In the genomic region with DNA sequence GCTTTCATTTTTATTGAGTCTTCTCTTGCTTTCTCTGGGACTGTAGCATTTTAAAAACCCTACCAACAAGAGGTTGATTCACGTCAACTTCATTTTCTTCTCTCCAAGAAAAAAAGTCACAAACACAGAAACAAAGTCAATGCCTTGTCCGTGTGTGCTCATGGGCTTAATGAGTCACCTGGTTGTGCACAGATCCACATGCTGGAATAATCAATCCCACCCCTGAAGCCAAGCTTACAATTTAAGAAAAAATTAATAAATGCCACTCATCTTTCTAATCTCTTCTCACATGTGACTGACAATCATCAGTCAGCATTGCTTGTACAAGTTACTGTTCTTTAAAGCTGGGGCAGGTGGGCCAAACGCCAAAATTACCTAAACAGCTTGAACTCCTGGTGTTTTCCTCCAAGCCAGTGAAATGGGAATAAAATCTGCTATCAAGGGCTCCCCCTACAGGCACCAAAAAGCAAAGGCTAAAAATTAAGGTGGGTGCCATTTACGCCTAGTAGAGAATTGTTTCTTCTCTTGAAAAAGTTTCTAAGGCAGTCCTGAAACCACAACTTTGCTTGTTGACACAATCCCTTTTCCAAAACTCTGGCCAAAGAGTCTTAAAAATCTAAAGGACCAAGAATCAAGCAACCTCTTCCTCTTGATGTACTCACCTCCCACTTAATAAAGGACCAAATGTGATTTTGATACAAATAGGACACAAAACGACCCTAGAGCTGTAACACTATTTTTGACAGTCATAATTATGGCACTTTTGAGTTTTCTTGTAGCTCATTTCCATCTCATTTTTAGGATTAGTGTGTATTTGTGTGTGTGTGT, we compare ENCODE assay signal across 8 cellular contexts. TPM values are rescaled to one million over a fixed set of nuclear protein-coding genes. Genes with fewer than 3 reads are reported as not detected.
DNase-seq lines count a peak whose midpoint lies in the region; ATAC-seq lines count a peak whose summit lies in the region.

No MANE protein-coding gene starts in this region.

- peaks cover 15% of the 10 kb centered on the region for H3K4me1 ChIP-seq in GM23248 (ENCODE audit: insufficient read depth)

- no peak for ATAC-seq in GM21390 (IDR thresholded peaks at IDR 0.05; ENCODE audit: unreplicated experiment)
- ATAC-seq in GM18861 (IDR thresholded peaks at IDR 0.05; ENCODE audit: unreplicated experiment) = no peak
- ATAC-seq in HG03039 (IDR thresholded peaks at IDR 0.05; ENCODE audit: unreplicated experiment) = no peak

- WGBS in GM23248 (ENCODE audit: low coverage in 1 of 2, low lambda C conversion rate in 2 of 2, missing lambda C conversion rate in 2 of 2), 2 experiments = 30 to 32% methylated on average over 5 of the region's 5 CpGs

- no peaks in the 10 kb centered on the region for H4K20me1 ChIP-seq in GM23248 (ENCODE audit: insufficient read depth)

- DNase-seq in COLO829 (ENCODE audit: low spot score) (peak; percentile 87), GM23248 (peak; percentile 71), NCI-H526 treated with DMSO at 0.1 percent for 48 hours (lab: John Stamatoyannopoulos, UW) (peak; percentile 15), cerebellar cortex (ENCODE audit: low spot score) (peak; percentile 77), medulla oblongata (ENCODE audit: extremely low spot score) (peak; percentile 59)

- peaks cover 15% of the 10 kb centered on the region; the same call in 1 of the 2 replicates for H3K79me2 ChIP-seq in GM23248 (ENCODE audit: insufficient read depth)

- H2AFZ ChIP-seq in GM23248 = 0 out of 2 replicates have a peak overlapping the region, but pooled peaks have one; percentile 1

- no peaks in the 10 kb centered on the region for H3K36me3 ChIP-seq in GM23248 (ENCODE audit: low read depth)

- no peaks in the 10 kb centered on the region for H3K9me3 ChIP-seq in GM23248 (ENCODE audit: low read depth)

- H3F3A ChIP-seq in GM23248 (ENCODE audit: insufficient read depth) = peaks cover 19% of the 10 kb centered on the region

- H3K4me2 ChIP-seq in GM23248 (ENCODE audit: unreplicated experiment) = peak overlapping the region; percentile 53

- peak overlapping the region; percentile 21 for H3K9ac ChIP-seq in GM23248

- H3K27ac ChIP-seq in GM23248 = peak overlapping the region; percentile 56

- in situ Hi-C loops in GM23248 (cut with MboI) = loop anchor here (5.0 kb wide), 1 partner anchor 189 kb away; no protein-coding TSS in a partner anchor

- no peaks in the 10 kb centered on the region for H3K9me2 ChIP-seq in GM23248 (ENCODE audit: insufficient read depth)

- no peaks in the 10 kb centered on the region for H3K27me3 ChIP-seq in GM23248 (replicated peaks; ENCODE audit: insufficient read depth)

- H3K4me3 ChIP-seq in GM23248 = peak overlapping the region; percentile 32

RNA-seq across cellular contexts. Expression of a gene that starts 21.3 kb away (rescaled TPM):
- 13.0 and 14.3 TPM in 2 replicates for total RNA-seq in GM23248 (2014; rRNA removed; shearing (Covaris generic))
- polyA plus RNA-seq in GM23248 (2016; fragmentation: Nextera tagmentation; extraction: Ambion mirVana) = 9.6 and 10.5 TPM in 2 replicates

RNA-seq across cellular contexts. Expression of a gene that starts 37.0 kb away (rescaled TPM):
- not detected in 2 replicates for total RNA-seq in GM23248 (2014; rRNA removed; shearing (Covaris generic))
- polyA plus RNA-seq in GM23248 (2016; fragmentation: Nextera tagmentation; extraction: Ambion mirVana) = not detected in 2 replicates

RNA-seq across cellular contexts. Expression of a gene that starts 47.9 kb away (rescaled TPM):
- not detected in 2 replicates for total RNA-seq in GM23248 (2014; rRNA removed; shearing (Covaris generic))
- not detected in 2 replicates for polyA plus RNA-seq in GM23248 (2016; fragmentation: Nextera tagmentation; extraction: Ambion mirVana)

Comparison
In these comparisons a context has a peak if more than half of its experiments do, and no peak if none do; other contexts are left out.
1. DNase-seq: peak in every context shown above with its lines; median percentile 87 in COLO829; 77 in cerebellar cortex; 71 in GM23248; 59 in medulla oblongata; 15 in NCI-H526 treated with DMSO at 0.1 percent for 48 hours.